Comparison of ENCODE assay signal across 8 cellular contexts in genomic region chr2:74391580-74392448, GRCh38. TPM values are rescaled to one million over a fixed set of nuclear protein-coding genes. Genes with fewer than 3 reads are reported as not detected.
DNase-seq lines count a peak whose midpoint lies in the region; ATAC-seq and TF ChIP-seq lines count a peak whose summit lies in the region.

No MANE protein-coding gene starts in this region.

- peaks cover 5 to 6% of the 10 kb centered on the region in 2 donors for H3K4me1 Mint-ChIP-seq in natural killer cell

- peak; percentile 95 for DNase-seq in DMS53 (lab: John Stamatoyannopoulos, UW)
- DNase-seq in Kasumi-1 (lab: John Stamatoyannopoulos, UW), result peak; percentile 92 to 94
- DNase-seq in RKO (ENCODE audit: low spot score), result peak; percentile 93
- DNase-seq in activated T-helper 1 cell treated with anti-CD3 and anti-CD28 coated beads, Interleukin-2, amount 50 U/mL, for 16 hours (ENCODE audit: low read depth in 1 of 2, low spot score in 1 of 2), result peak; percentile 91 to 96
- DNase-seq in fibroblast of mammary gland (ENCODE audit: low read depth), result peak; percentile 89
- DNase-seq in natural killer cell, result peak; percentile 96
- DNase-seq in stimulated activated naive CD4-positive, alpha-beta T cell treated with Interleukin-2 at 50 U/mL for 16 hours (lab: John Stamatoyannopoulos, UW), result peak; percentile 91

- no peaks in the 10 kb centered on the region for H3K9me3 Mint-ChIP-seq in natural killer cell

- peak overlapping the region; percentile 92 to 93 for H3K27ac Mint-ChIP-seq in natural killer cell

- no peaks in the 10 kb centered on the region for H3K36me3 Mint-ChIP-seq in natural killer cell

- peak; percentile 64 for ATAC-seq in GM21619 (IDR thresholded peaks at IDR 0.05; ENCODE audit: unreplicated experiment)
- peak; percentile 93 to 96 (median 94) for ATAC-seq in natural killer cell

- H3K4me3 ChIP-seq in fibroblast of mammary gland (ENCODE audit: control insufficient read depth, low read depth, low read length), result peak overlapping the region; percentile 94

- intact Hi-C loops in natural killer cell (cut with micrococcal nuclease), result loop anchor here (1.0 to 5.0 kb wide), 3 partner anchors 29 to 141 kb away; partner anchors contain the start of genes C2orf81 and WDR54

- H3K4me3 Mint-ChIP-seq in natural killer cell, result peak overlapping the region; percentile 94

- H3K27me3 Mint-ChIP-seq in natural killer cell (ENCODE audit: low read depth in 2 of 2), result peaks cover 0 to 6% of the 10 kb centered on the region in 2 donors

- TF ChIP-seq CTCF in fibroblast of mammary gland (conservative IDR thresholded peaks at IDR 0.05; ENCODE audit: control insufficient read depth, insufficient read depth, low read depth, low read length) (peak; percentile 97), natural killer cell (IDR thresholded peaks at IDR 0.05) (peak; percentile 94)

RNA-seq across cellular contexts. Expression of gene DCTN1, which starts 11.7 kb away (rescaled TPM):
- total RNA-seq in natural killer cell, result 100 to 1,000 TPM; 103 to 116 (median 116) TPM

RNA-seq across cellular contexts. Expression of gene C2orf81, which starts 29.6 kb away (rescaled TPM):
- 1 to 10 TPM; 1.7 to 3.2 (median 1.7) TPM for total RNA-seq in natural killer cell

RNA-seq across cellular contexts. Expression of gene WDR54, which starts 29.7 kb away (rescaled TPM):
- total RNA-seq in natural killer cell, result 10 to 100 TPM; 28.0 to 35.3 (median 28.0) TPM

RNA-seq across cellular contexts. Expression of gene SLC4A5, which starts 48.6 kb away (rescaled TPM):
- total RNA-seq in natural killer cell, result 1 to 10 TPM; 5.3 to 8.4 (median 8.0) TPM

RNA-seq across cellular contexts. Expression of gene RTKN, which starts 49.9 kb away (rescaled TPM):
- 10 to 100 TPM; 11.0 to 26.5 (median 15.1) TPM for total RNA-seq in natural killer cell

Comparison
In these comparisons a context has a peak if more than half of its experiments do, and no peak if none do; other contexts are left out.
1. Peak in every context shown above with its lines: DNase-seq, ATAC-seq and H3K4me3 ChIP-seq.